8 cellular contexts compared by ENCODE assay signal in genomic region chr12:63151061-63151897, GRCh38. TPM values are rescaled to one million over a fixed set of nuclear protein-coding genes. Genes with fewer than 3 reads are reported as not detected.
DNase-seq lines count a peak whose midpoint lies in the region; ATAC-seq and TF ChIP-seq lines count a peak whose summit lies in the region.

Gene AVPR1A (minus strand): TSS chr12:63151201. CDS start chr12:63150836, 365 bp downstream.

- TF ChIP-seq POLR2A in right lobe of liver (IDR thresholded peaks at IDR 0.05) (peak; percentile 46), transverse colon (IDR thresholded peaks at IDR 0.05) (no peak)

- no peaks in the 10 kb centered on the region for H3K9me3 Mint-ChIP-seq in CD8-positive, alpha-beta T cell
- peaks cover 6% of the 10 kb centered on the region for H3K9me3 Mint-ChIP-seq in chondrocyte (ENCODE audit: low read depth)

- POLR2A ChIA-PET in CD8-positive, alpha-beta T cell (lab: Charles Lee): no interaction called here

- H3K4me1 ChIP-seq in CD8-positive, alpha-beta T cell (ENCODE audit: insufficient read depth, low read length): peaks cover 11% of the 10 kb centered on the region
- H3K4me1 ChIP-seq in right lobe of liver (peaks cover 0 to 9% (median 0%) of the 10 kb centered on the region in 4 donors), transverse colon (peaks cover 0 to 23% (median 14%) of the 10 kb centered on the region in 4 donors)

- no peak within 1 kb of the TSS for H3K27ac Mint-ChIP-seq in CD8-positive, alpha-beta T cell
- no peak within 1 kb of the TSS for H3K27ac Mint-ChIP-seq in chondrocyte (ENCODE audit: unreplicated experiment)

- no peaks in the 10 kb centered on the region for H3K36me3 ChIP-seq in CD8-positive, alpha-beta T cell (ENCODE audit: insufficient read depth, low read length)
- no peaks in the 10 kb centered on the region for H3K36me3 ChIP-seq in right lobe of liver
- no peaks in the 10 kb centered on the region for H3K36me3 ChIP-seq in transverse colon

- WGBS in right lobe of liver (ENCODE audit: insufficient coverage, low coverage, low lambda C conversion rate, missing lambda C conversion rate): 2% methylated on average over 31 of the region's 41 CpGs
- WGBS in transverse colon (ENCODE audit: low coverage in 1 of 2), 2 donors: 1 to 3% methylated on average over 15 to 41 of the region's 41 CpGs

- peaks cover 19% of the 10 kb centered on the region for H3K4me1 Mint-ChIP-seq in CD8-positive, alpha-beta T cell (ENCODE audit: low read depth)
- H3K4me1 Mint-ChIP-seq in chondrocyte (ENCODE audit: low read depth): peaks cover 22% of the 10 kb centered on the region

- intact Hi-C loops in CD8-positive, alpha-beta T cell (cut with DNase I, micrococcal nuclease): no loop called here
- intact Hi-C loops in right lobe of liver (cut with DNase I): no loop called here
- intact Hi-C loops in transverse colon (cut with DNase I; ENCODE audit: low total_unique reads): no loop called here

- no peaks in the 10 kb centered on the region for H3K9me3 ChIP-seq in CD8-positive, alpha-beta T cell (ENCODE audit: low read length)
- H3K9me3 ChIP-seq in right lobe of liver (no peaks in the 10 kb centered on the region), transverse colon (no peaks in the 10 kb centered on the region)

- peaks cover 50% of the 10 kb centered on the region for H3K27me3 Mint-ChIP-seq in CD8-positive, alpha-beta T cell (ENCODE audit: low read depth)
- peaks cover 59% of the 10 kb centered on the region for H3K27me3 Mint-ChIP-seq in chondrocyte (ENCODE audit: low read depth)

- in situ Hi-C loops in KBM-7 (cut with MboI; ENCODE audit: low pct_unique_long_range_greater_than_20kb, low sequenced_read_pairs): no loop called here
- in situ Hi-C loops in transverse colon (cut with MboI; ENCODE audit: low pct_ligation_motif_present in 1 of 4, low pct_unique_long_range_greater_than_20kb in 1 of 4, low sequenced_read_pairs in 3 of 4): no loop called here

- CTCF ChIA-PET in CD8-positive, alpha-beta T cell (lab: Charles Lee): no interaction called here

- TF ChIP-seq CTCF in CD8-positive, alpha-beta T cell (IDR thresholded peaks at IDR 0.05): no peak
- TF ChIP-seq CTCF in chondrocyte (IDR thresholded peaks at IDR 0.05) (no peak), right lobe of liver (IDR thresholded peaks at IDR 0.05) (no peak), transverse colon (IDR thresholded peaks at IDR 0.05) (no peak)

- H3K4me3 ChIP-seq in CD8-positive, alpha-beta T cell (ENCODE audit: low read depth, low read length): no peak within 1 kb of the TSS
- peak within 1 kb of the TSS; percentile 52 to 76 (median 60) for H3K4me3 ChIP-seq in right lobe of liver
- H3K4me3 ChIP-seq in transverse colon: peak within 1 kb of the TSS in 3 of 4 donors; percentile 23 to 47 (median 33)

- no peak for DNase-seq in CD8-positive, alpha-beta T cell
- DNase-seq in KBM-7 (peak; percentile 38), chondrocyte (ENCODE audit: low spot score) (no peak), right lobe of liver (peak in 1 of 3 donors; percentile 59), transverse colon (no peak), KG1 (lab: John Stamatoyannopoulos, UW) (no peak)

- no peak within 1 kb of the TSS for H3K27ac ChIP-seq in CD8-positive, alpha-beta T cell (ENCODE audit: low read depth, low read length)
- H3K27ac ChIP-seq in right lobe of liver: peak within 1 kb of the TSS; percentile 10 to 82 (median 50)
- peak within 1 kb of the TSS in 1 of 4 donors; percentile 5 for H3K27ac ChIP-seq in transverse colon

- H3K36me3 Mint-ChIP-seq in CD8-positive, alpha-beta T cell: no peaks in the 10 kb centered on the region
- H3K36me3 Mint-ChIP-seq in chondrocyte (ENCODE audit: low read depth): peaks cover 1% of the 10 kb centered on the region

- no peak for TF ChIP-seq EP300 in transverse colon (IDR thresholded peaks at IDR 0.05; ENCODE audit: low read depth)

- ATAC-seq in CD8-positive, alpha-beta T cell: no peak
- ATAC-seq in right lobe of liver (peak; percentile 51 to 84 (median 69)), GM21381 (IDR thresholded peaks at IDR 0.05; ENCODE audit: unreplicated experiment) (no peak), HG02642 (IDR thresholded peaks at IDR 0.05; ENCODE audit: poor library complexity, unreplicated experiment) (no peak)

- H3K27me3 ChIP-seq in CD8-positive, alpha-beta T cell (ENCODE audit: insufficient read depth, low read length): peaks cover 9% of the 10 kb centered on the region
- H3K27me3 ChIP-seq in right lobe of liver (no peaks in the 10 kb centered on the region), transverse colon (peaks cover 82% of the 10 kb centered on the region)

- peak within 1 kb of the TSS; percentile 50 for H3K4me3 Mint-ChIP-seq in CD8-positive, alpha-beta T cell
- peak within 1 kb of the TSS; percentile 74 for H3K4me3 Mint-ChIP-seq in chondrocyte (ENCODE audit: unreplicated experiment)

RNA-seq across cellular contexts. Expression of gene AVPR1A, which starts in this region (rescaled TPM):
- total RNA-seq in CD8-positive, alpha-beta T cell: not detected
- 0.15 to 0.45 TPM (median 0.41 TPM) in 3 replicates for total RNA-seq in chondrocyte
- total RNA-seq in right lobe of liver: 10 to 100 TPM; 11.2 to 87.1 (median 30.9) TPM
- under 1 TPM; 0.20 to 0.95 (median 0.60) TPM for total RNA-seq in transverse colon

Comparison
In these comparisons a context has a peak if more than half of its experiments do, and no peak if none do; other contexts are left out.
1. ATAC-seq: peak in right lobe of liver (4 of 4); none in CD8-positive, alpha-beta T cell (single experiment), GM21381 (single experiment) and HG02642 (single experiment).